Comparison of ENCODE assay signal across 34 cellular contexts in the genomic region with DNA sequence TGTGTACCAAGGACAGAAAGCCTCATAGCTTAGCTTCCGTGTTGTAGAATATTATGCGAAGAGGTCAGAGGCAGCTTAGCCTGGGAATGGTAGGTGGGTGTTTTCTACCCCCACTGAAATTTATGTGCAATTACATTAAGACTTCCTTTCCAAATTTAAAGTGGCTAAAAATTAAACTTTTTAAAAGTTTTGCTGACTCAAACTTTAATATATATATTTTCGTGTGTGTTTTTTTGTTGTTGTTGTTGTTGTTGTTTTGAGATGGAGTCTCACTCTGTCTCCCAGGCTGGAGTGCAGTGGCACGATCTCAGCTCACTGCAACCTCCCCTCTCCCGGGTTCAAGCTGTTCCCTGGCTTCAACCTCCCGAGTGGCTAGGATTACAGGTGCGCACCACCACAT.
"Had no signal": no experiment of that assay in that cellular context is flagged by ENCODE, and none has a peak within 500 bp of the region (broad histone marks: within the 10 kb centered on the region; RNA-seq: fewer than 3 reads in every experiment).

No MANE protein-coding gene starts in this region.

- H3K27me3 ChIP-seq: adrenal gland, body of pancreas, brain microvascular endothelial cell, breast epithelium had no signal

- H3K4me1 ChIP-seq: breast epithelium had no signal

- H3K4me3 ChIP-seq: adrenal gland, body of pancreas, breast epithelium had no signal

- H3K9me3 ChIP-seq: adrenal gland, body of pancreas, breast epithelium had no signal

- H3K36me3 ChIP-seq: adrenal gland, breast epithelium had no signal

- H3K27ac ChIP-seq: adrenal gland, body of pancreas, brain microvascular endothelial cell, breast epithelium, VCaP had no signal

- FAIRE-seq: astrocyte, TTC549 had no signal

- DNase-seq: activated B cell treated with CpG ODN at 0.5 μM for 24 hours; activated CD4-positive, alpha-beta memory T cell treated with anti-CD3 and anti-CD28 coated beads for 36 hours; activated CD4-positive, alpha-beta T cell treated with anti-CD3 and anti-CD28 coated beads for 4 hours; activated CD4-positive, alpha-beta T cell treated with anti-CD3 and anti-CD28 coated beads, Interleukin-2, amount 10 ng/mL, durations not matched to agents 24 days and 14 days; activated CD4-positive, alpha-beta T cell treated with anti-CD3 and anti-CD28 coated beads, Interleukin-2, amount 50 U/mL, for 1 hour; activated CD4-positive, alpha-beta T cell treated with anti-CD3 and anti-CD28 coated beads, Interleukin-2, amount 50 U/mL, for 4 hours; activated CD4-positive, CD25-positive, alpha-beta regulatory T cell treated with anti-CD3 and anti-CD28 coated beads, Interleukin-2, amount 50 U/mL, for 72 hours; activated CD8-positive, alpha-beta memory T cell treated with anti-CD3 and anti-CD28 coated beads, Interleukin-2, amount 50 U/mL, for 4 hours; activated CD8-positive, alpha-beta T cell treated with anti-CD3 and anti-CD28 coated beads for 36 hours; activated effector memory CD4-positive, alpha-beta T cell treated with anti-CD3 and anti-CD28 coated beads, Interleukin-2, amount 50 U/mL, for 16 hours; activated gamma-delta T cell treated with Interleukin-2 at 50 U/mL for 16 hours; activated naive CD4-positive, alpha-beta T cell; activated naive CD4-positive, alpha-beta T cell treated with anti-CD3 and anti-CD28 coated beads for 36 hours; activated naive CD4-positive, alpha-beta T cell treated with anti-CD3 and anti-CD28 coated beads, Interleukin-2, amount 50 U/mL, for 16 hours; activated naive CD8-positive, alpha-beta T cell treated with anti-CD3 and anti-CD28 coated beads for 36 hours; activated T-cell treated with anti-CD3 and anti-CD28 coated beads for 4 hours; activated T-cell treated with anti-CD3 and anti-CD28 coated beads, Interleukin-2, amount 50 U/mL, for 1 hour; activated T-cell treated with anti-CD3 and anti-CD28 coated beads, Interleukin-2, amount 50 U/mL, for 4 hours; activated T-cell treated with anti-CD3 and anti-CD28 coated beads, Interleukin-2, amount 50 U/mL, for 72 hours; adrenal gland; amniotic stem cell; aorta; body of pancreas; brain microvascular endothelial cell; central memory CD4-positive, alpha-beta T cell; T-helper 1 cell; T-helper 2 cell; T-helper 9 cell had no signal

- ATAC-seq: activated CD8-positive, alpha-beta T cell treated with anti-CD3 and anti-CD28 coated beads for 36 hours; activated naive CD4-positive, alpha-beta T cell treated with anti-CD3 and anti-CD28 coated beads, Interleukin-2, amount 50 U/mL, for 72 hours; activated T-cell treated with anti-CD3 and anti-CD28 coated beads, Interleukin-2, amount 50 U/mL, for 4 hours; activated T-cell treated with anti-CD3 and anti-CD28 coated beads, Interleukin-2, amount 50 U/mL, for 72 hours; activated T-helper 17 cell treated with anti-CD3 and anti-CD28 coated beads, Interleukin-2, amount 50 U/mL, for 72 hours; body of pancreas had no signal
